Comparison of ENCODE assay signal across 8 cellular contexts in the genomic region with DNA sequence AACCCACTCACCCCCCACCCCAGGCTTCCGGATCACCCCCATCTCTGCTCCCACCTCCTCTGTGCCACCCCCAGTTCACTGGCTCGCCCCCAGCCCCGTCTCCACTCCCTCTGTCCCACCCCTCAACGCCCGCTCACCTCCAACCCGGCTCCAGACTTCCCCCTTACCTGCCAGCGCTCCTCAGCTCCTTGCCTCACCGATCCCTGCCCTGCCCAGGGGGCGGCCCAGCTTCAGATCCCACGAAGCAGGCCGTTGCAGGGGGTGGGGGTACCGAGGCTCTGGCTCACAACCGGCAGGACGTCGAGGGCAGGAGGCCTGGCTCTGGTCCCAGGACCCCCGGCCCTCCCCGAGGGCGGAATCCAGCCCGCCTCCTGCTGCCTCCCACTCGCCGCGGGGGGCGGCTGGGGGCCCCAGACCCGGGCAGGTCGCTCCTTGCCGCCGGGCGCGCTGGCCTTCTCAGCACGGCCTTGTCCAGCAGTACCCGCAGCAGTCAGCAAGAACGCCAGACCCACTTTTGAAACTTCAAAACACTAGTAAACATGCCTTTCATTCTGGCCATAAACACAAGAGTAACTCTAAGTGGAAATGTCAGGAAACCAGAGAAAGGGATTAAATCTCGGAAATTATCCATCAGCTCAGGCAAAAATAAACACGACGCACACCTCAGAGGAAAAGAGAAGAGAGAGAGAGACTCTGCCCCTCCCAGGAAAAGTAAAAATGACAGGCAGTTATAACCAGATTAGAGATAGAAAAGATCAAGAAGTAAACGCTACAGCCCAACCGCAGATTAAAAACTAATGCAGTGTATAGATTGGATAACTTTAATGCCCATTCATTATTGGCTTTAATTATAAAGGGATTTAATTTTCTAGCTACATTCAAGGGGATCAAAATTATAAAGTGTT. TPM values are rescaled to one million over a fixed set of nuclear protein-coding genes. Genes with fewer than 3 reads are reported as not detected.
DNase-seq lines count a peak whose midpoint lies in the region; ATAC-seq and TF ChIP-seq lines count a peak whose summit lies in the region.

No MANE protein-coding gene starts in this region.

- H3K27me3 ChIP-seq in BE2C (peaks cover 8% of the 10 kb centered on the region), OCI-LY1 (ENCODE audit: insufficient read depth, low read length) (no peaks in the 10 kb centered on the region)

- peak; percentile 28 for ATAC-seq in mucosa of descending colon
- no peak for ATAC-seq in HG02884 (IDR thresholded peaks at IDR 0.05; ENCODE audit: unreplicated experiment)

- no peaks in the 10 kb centered on the region for H3K9me3 ChIP-seq in BE2C
- no peaks in the 10 kb centered on the region for H3K9me3 ChIP-seq in OCI-LY1 (ENCODE audit: low read length)
- no peaks in the 10 kb centered on the region for H3K9me3 ChIP-seq in mucosa of descending colon

- H3K9me2 ChIP-seq in OCI-LY1 (ENCODE audit: low read depth, low read length) = no peaks in the 10 kb centered on the region

- DNase-seq in BE2C = peak; percentile 17
- peak; percentile 60 for DNase-seq in ecto neural progenitor cell (ENCODE audit: low spot score)
- DNase-seq in mucosa of descending colon = peak in 2 of 3 donors; percentile 8 to 45
- no peak for DNase-seq in glomerular visceral epithelial cell (ENCODE audit: extremely low spot score)
- DNase-seq in HCEC 1CT = no peak
- no peak for DNase-seq in NCI-H1105 treated with DMSO at 0.1 percent for 48 hours (lab: John Stamatoyannopoulos, UW)

- H3F3A ChIP-seq in OCI-LY1 (ENCODE audit: insufficient read depth, low read length) = no peaks in the 10 kb centered on the region

- H3K36me3 ChIP-seq in BE2C (no peaks in the 10 kb centered on the region), OCI-LY1 (ENCODE audit: insufficient read depth, low read length) (no peaks in the 10 kb centered on the region), mucosa of descending colon (ENCODE audit: low read depth) (no peaks in the 10 kb centered on the region)

- H3K4me1 ChIP-seq in BE2C = no peaks in the 10 kb centered on the region; the same call in 1 of the 2 replicates
- H3K4me1 ChIP-seq in OCI-LY1 (ENCODE audit: insufficient read depth, low read length, severe bottlenecking) = peaks cover 14% of the 10 kb centered on the region
- H3K4me1 ChIP-seq in mucosa of descending colon (ENCODE audit: low read depth) = peaks cover 8% of the 10 kb centered on the region

- no peak overlapping the region for H3K27ac ChIP-seq in OCI-LY1 (ENCODE audit: low read depth, low read length, poor library complexity, severe bottlenecking)

- no peak overlapping the region; the same call in 1 of the 2 replicates for H2AFZ ChIP-seq in OCI-LY1 (ENCODE audit: low read length)

- no peaks in the 10 kb centered on the region for H4K20me1 ChIP-seq in OCI-LY1 (ENCODE audit: insufficient read depth, low read length)

- H3K79me2 ChIP-seq in OCI-LY1 (ENCODE audit: insufficient read depth, low read length) = no peaks in the 10 kb centered on the region

- TF ChIP-seq CTCF in BE2C (IDR thresholded peaks at IDR 0.05; ENCODE audit: low read depth, low read length) = no peak
- TF ChIP-seq CTCF in OCI-LY1 (IDR thresholded peaks at IDR 0.05; ENCODE audit: low read length) = no peak
- no peak for TF ChIP-seq CTCF in mucosa of descending colon (IDR thresholded peaks at IDR 0.05)

- H3K9ac ChIP-seq in OCI-LY1 (ENCODE audit: low read length) = peak overlapping the region; percentile 58; the same call in 1 of the 2 replicates

- intact Hi-C loops in mucosa of descending colon (cut with DNase I, micrococcal nuclease) = no loop called here

- peak overlapping the region; percentile 64 for H3K4me3 ChIP-seq in BE2C (ENCODE audit: low read depth, low read length)
- H3K4me3 ChIP-seq in OCI-LY1 (ENCODE audit: low read depth, low read length, poor library complexity, severe bottlenecking) = peak overlapping the region; percentile 82
- no peak overlapping the region for H3K4me3 ChIP-seq in mucosa of descending colon

- H3K4me2 ChIP-seq in OCI-LY1 (ENCODE audit: low read length) = peak overlapping the region; percentile 95

RNA-seq across cellular contexts. Expression of a gene that starts 1.0 kb away (rescaled TPM):
- 6.2 TPM for polyA plus RNA-seq in BE2C (2012; ENCODE audit: insufficient read depth, insufficient read length, low read depth)
- 1 to 10 TPM; 2.2 to 4.4 (median 3.0) TPM for total RNA-seq in mucosa of descending colon

Comparison
In these comparisons a context has a peak if more than half of its experiments do, and no peak if none do; other contexts are left out.
1. DNase-seq: peak in BE2C (single experiment), ecto neural progenitor cell (single experiment) and mucosa of descending colon (2 of 3); none in glomerular visceral epithelial cell (single experiment), HCEC 1CT (single experiment) and NCI-H1105 treated with DMSO at 0.1 percent for 48 hours (single experiment).